Comparison of ENCODE assay signal across 8 cellular contexts in genomic region chr11:63681208-63682044, GRCh38. TPM values are rescaled to one million over a fixed set of nuclear protein-coding genes. Genes with fewer than 3 reads are reported as not detected.
DNase-seq lines count a peak whose midpoint lies in the region; ATAC-seq lines count a peak whose summit lies in the region.

A gene with protein sequence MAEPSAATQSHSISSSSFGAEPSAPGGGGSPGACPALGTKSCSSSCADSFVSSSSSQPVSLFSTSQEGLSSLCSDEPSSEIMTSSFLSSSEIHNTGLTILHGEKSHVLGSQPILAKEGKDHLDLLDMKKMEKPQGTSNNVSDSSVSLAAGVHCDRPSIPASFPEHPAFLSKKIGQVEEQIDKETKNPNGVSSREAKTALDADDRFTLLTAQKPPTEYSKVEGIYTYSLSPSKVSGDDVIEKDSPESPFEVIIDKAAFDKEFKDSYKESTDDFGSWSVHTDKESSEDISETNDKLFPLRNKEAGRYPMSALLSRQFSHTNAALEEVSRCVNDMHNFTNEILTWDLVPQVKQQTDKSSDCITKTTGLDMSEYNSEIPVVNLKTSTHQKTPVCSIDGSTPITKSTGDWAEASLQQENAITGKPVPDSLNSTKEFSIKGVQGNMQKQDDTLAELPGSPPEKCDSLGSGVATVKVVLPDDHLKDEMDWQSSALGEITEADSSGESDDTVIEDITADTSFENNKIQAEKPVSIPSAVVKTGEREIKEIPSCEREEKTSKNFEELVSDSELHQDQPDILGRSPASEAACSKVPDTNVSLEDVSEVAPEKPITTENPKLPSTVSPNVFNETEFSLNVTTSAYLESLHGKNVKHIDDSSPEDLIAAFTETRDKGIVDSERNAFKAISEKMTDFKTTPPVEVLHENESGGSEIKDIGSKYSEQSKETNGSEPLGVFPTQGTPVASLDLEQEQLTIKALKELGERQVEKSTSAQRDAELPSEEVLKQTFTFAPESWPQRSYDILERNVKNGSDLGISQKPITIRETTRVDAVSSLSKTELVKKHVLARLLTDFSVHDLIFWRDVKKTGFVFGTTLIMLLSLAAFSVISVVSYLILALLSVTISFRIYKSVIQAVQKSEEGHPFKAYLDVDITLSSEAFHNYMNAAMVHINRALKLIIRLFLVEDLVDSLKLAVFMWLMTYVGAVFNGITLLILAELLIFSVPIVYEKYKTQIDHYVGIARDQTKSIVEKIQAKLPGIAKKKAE (plus strand): TSS chr11:63681500. CDS start chr11:63681637, 137 bp downstream.

- H3K36me3 Mint-ChIP-seq in effector memory CD8-positive, alpha-beta T cell (ENCODE audit: insufficient read depth) = peaks cover 11% of the 10 kb centered on the region
- H3K36me3 Mint-ChIP-seq in memory B cell = no peaks in the 10 kb centered on the region

- DNase-seq in COLO668 (lab: John Stamatoyannopoulos, UW; ENCODE audit: unreplicated experiment) (peak; percentile 98), HT1080 (ENCODE audit: low read depth) (peak; percentile 98), NOMO-1 treated with DMSO at 0.1 percent for 48 hours (lab: John Stamatoyannopoulos, UW; ENCODE audit: unreplicated experiment) (peak; percentile 95), memory B cell (ENCODE audit: low spot score in 2 of 2) (peak; percentile 93 to 97)
- DNase-seq in activated CD8-positive, alpha-beta memory T cell treated with anti-CD3 and anti-CD28 coated beads for 4 hours (ENCODE audit: low read depth in 2 of 2) = peak; percentile 96
- DNase-seq in effector memory CD8-positive, alpha-beta T cell = peak; percentile 96 to 98 (median 97)
- peak; percentile 96 for DNase-seq in stimulated activated CD8-positive, alpha-beta memory T cell treated with anti-CD3 and anti-CD28 coated beads, Interleukin-12 subunit alpha, Interleukin-12 subunit beta, amount 100 ng/mL, for 24 hours (ENCODE audit: extremely low read depth)

- peak within 1 kb of the TSS; percentile 85 to 88 for H3K4me3 Mint-ChIP-seq in effector memory CD8-positive, alpha-beta T cell
- H3K4me3 Mint-ChIP-seq in memory B cell = peak within 1 kb of the TSS; percentile 94

- H3K27ac Mint-ChIP-seq in effector memory CD8-positive, alpha-beta T cell = peak within 1 kb of the TSS; percentile 59 to 94
- peak within 1 kb of the TSS; percentile 82 for H3K27ac Mint-ChIP-seq in memory B cell

- H3K27me3 Mint-ChIP-seq in effector memory CD8-positive, alpha-beta T cell = no peaks in the 10 kb centered on the region
- H3K27me3 Mint-ChIP-seq in memory B cell = no peaks in the 10 kb centered on the region

- no peaks in the 10 kb centered on the region for H3K9me3 Mint-ChIP-seq in effector memory CD8-positive, alpha-beta T cell
- no peaks in the 10 kb centered on the region for H3K9me3 Mint-ChIP-seq in memory B cell

- ATAC-seq in GM21360 (IDR thresholded peaks at IDR 0.05; ENCODE audit: unreplicated experiment) (peak; percentile 81), memory B cell (ENCODE audit: low read depth) (peak; percentile 86)
- ATAC-seq in effector memory CD8-positive, alpha-beta T cell (replicated peaks) = peak; percentile 90

- H3K4me1 Mint-ChIP-seq in effector memory CD8-positive, alpha-beta T cell (ENCODE audit: low read depth in 2 of 2) = peaks cover 16 to 24% of the 10 kb centered on the region in 2 donors
- H3K4me1 Mint-ChIP-seq in memory B cell = peaks cover 16% of the 10 kb centered on the region

RNA-seq across cellular contexts. Expression of the gene that starts here (rescaled TPM):
- total RNA-seq in HT1080 (2014; rRNA removed; shearing (Covaris generic)) = 37.1 and 53.6 TPM in 2 replicates
- 99.8 and 110 TPM in 2 replicates for polyA plus RNA-seq in HT1080 (2015; cell fraction: cytosol; rRNA removed)
- polyA plus RNA-seq in HT1080 (2015; cell fraction: nucleus; rRNA removed) = 83.9 and 88.2 TPM in 2 replicates

Comparison
In these comparisons a context has a peak if more than half of its experiments do, and no peak if none do; other contexts are left out.
1. Peak in every context shown above with its lines: DNase-seq and ATAC-seq.